ENCODE assay signal across 28 cellular contexts in the genomic region with DNA sequence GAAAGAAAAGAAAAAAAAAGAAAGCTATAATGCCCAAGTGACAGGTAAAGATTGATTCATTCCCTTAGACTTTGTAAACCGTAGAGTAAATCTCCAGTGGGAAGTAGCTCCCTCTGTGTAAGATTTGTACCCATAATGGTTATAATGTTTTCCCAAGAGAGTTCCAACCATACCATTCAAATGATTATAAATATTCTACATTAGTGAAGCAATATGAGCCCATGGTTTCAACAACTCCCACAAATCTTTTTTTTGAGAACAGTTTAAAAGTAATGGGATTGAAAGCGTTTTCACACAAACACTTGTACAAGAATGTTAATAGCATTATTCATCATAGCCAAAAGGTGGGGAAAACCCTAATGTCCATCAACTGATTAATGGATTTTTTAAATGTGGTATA. TPM values are rescaled to one million over a fixed set of nuclear protein-coding genes. Genes with fewer than 3 reads are reported as not detected.
DNase-seq lines count a peak whose midpoint lies in the region; FAIRE-seq and TF ChIP-seq lines count a peak whose summit lies in the region.
"Had no signal": no experiment of that assay in that cellular context is flagged by ENCODE, and none has a peak within 500 bp of the region (broad histone marks: within the 10 kb centered on the region; RNA-seq: fewer than 3 reads in every experiment).

No MANE protein-coding gene starts in this region.

- no peak for FAIRE-seq in astrocyte (lab: Jason Lieb, UNC)
- FAIRE-seq: bronchial epithelial cell had no signal

- no peak for DNase-seq in HEK293T (ENCODE audit: extremely low spot score)
- peak; percentile 79 for DNase-seq in astrocyte (ENCODE audit: low read depth)
- DNase-seq in fibroblast of lung (ENCODE audit: low read depth in 2 of 2) = peak; percentile 61 to 77
- DNase-seq in uterus = no peak
- no peak for DNase-seq in Peyer's patch
- DNase-seq in NCI-H2196 (lab: John Stamatoyannopoulos, UW; ENCODE audit: unreplicated experiment) = no peak
- no peak for DNase-seq in NCI-H2196 treated with DMSO at 0.1 percent for 48 hours (lab: John Stamatoyannopoulos, UW; ENCODE audit: unreplicated experiment)
- DNase-seq: activated B cell treated with CpG ODN at 0.5 μM for 24 hours; activated CD4-positive, alpha-beta T cell treated with anti-CD3 and anti-CD28 coated beads, Interleukin-2, amount 10 ng/mL, durations not matched to agents 7 days and 5 days; activated naive CD8-positive, alpha-beta T cell treated with anti-CD3 and anti-CD28 coated beads, Interleukin-2, amount 50 U/mL, for 24 hours; activated T-cell treated with anti-CD3 and anti-CD28 coated beads, Interleukin-2, amount 50 U/mL, for 1 hour; COR-L47; DMS79; effector memory CD8-positive, alpha-beta T cell; foreskin melanocyte; GF-D8; midbrain; naive B cell; NCI-H1436 treated with DMSO at 0.1 percent for 48 hours; NCI-H446 treated with DMSO at 0.1 percent for 48 hours; T-helper 1 cell; transverse colon had no signal

- TF ChIP-seq CTCF in astrocyte (IDR thresholded peaks at IDR 0.05; ENCODE audit: insufficient read depth, low read depth, low read length) = no peak
- no peak for TF ChIP-seq CTCF in fibroblast of lung (conservative IDR thresholded peaks at IDR 0.05 in 1 of 2, IDR thresholded peaks at IDR 0.05 in 1 of 2; ENCODE audit: low read depth in 1 of 2, low read length in 2 of 2)
- no peak for TF ChIP-seq CTCF in uterus (IDR thresholded peaks at IDR 0.05)
- TF ChIP-seq CTCF in Peyer's patch (IDR thresholded peaks at IDR 0.05) = no peak

- POLR2A ChIA-PET in HEK293T (lab: Yijun Ruan, JAX) = no interaction called here

- no peaks in the 10 kb centered on the region for H3K27me3 ChIP-seq in astrocyte (ENCODE audit: insufficient read depth, low read length)
- H3K27me3 ChIP-seq in fibroblast of lung (ENCODE audit: control insufficient read depth, insufficient read depth, low read length) = no peaks in the 10 kb centered on the region
- no peaks in the 10 kb centered on the region for H3K27me3 ChIP-seq in uterus
- no peaks in the 10 kb centered on the region for H3K27me3 ChIP-seq in Peyer's patch
- H3K27me3 ChIP-seq: transverse colon had no signal

- no peak overlapping the region for H3K4me3 Mint-ChIP-seq in astrocyte (ENCODE audit: unreplicated experiment)
- H3K4me3 Mint-ChIP-seq: activated B cell treated with CpG ODN at 0.5 μM for 24 hours; activated CD4-positive, alpha-beta T cell treated with anti-CD3 and anti-CD28 coated beads, Interleukin-2, amount 10 ng/mL, durations not matched to agents 7 days and 5 days; activated naive CD8-positive, alpha-beta T cell treated with anti-CD3 and anti-CD28 coated beads, Interleukin-2, amount 50 U/mL, for 24 hours; effector memory CD8-positive, alpha-beta T cell; IgD-negative memory B cell; naive B cell; stimulated activated memory B cell treated with anti-CD40 and anti-IgM and Interleukin-4, amounts not matched to agents 10 μg/mL and 1 μg/mL and 100 μg/mL, for 72 hours had no signal

- CTCF ChIA-PET in HEK293T (lab: Yijun Ruan, JAX) = interaction anchor here (1.0 kb wide), 1 partner anchor 18 kb away, joined by 3 read pairs; no protein-coding TSS in a partner anchor

- H3K36me3 ChIP-seq in astrocyte (ENCODE audit: insufficient read depth, low read length) (peaks cover 21% of the 10 kb centered on the region), fibroblast of lung (ENCODE audit: control insufficient read depth, insufficient read depth, low read length) (peaks cover 3% of the 10 kb centered on the region), uterus (no peaks in the 10 kb centered on the region), Peyer's patch (peaks cover 0 to 76% (median 0%) of the 10 kb centered on the region in 3 donors)

- no peak for TF ChIP-seq POLR2A in uterus (IDR thresholded peaks at IDR 0.05)
- no peak for TF ChIP-seq POLR2A in Peyer's patch (IDR thresholded peaks at IDR 0.05)

- no peaks in the 10 kb centered on the region for H3K4me1 Mint-ChIP-seq in astrocyte (ENCODE audit: low read depth, unreplicated experiment)
- H3K4me1 Mint-ChIP-seq: activated B cell treated with CpG ODN at 0.5 μM for 24 hours; activated CD4-positive, alpha-beta T cell treated with anti-CD3 and anti-CD28 coated beads, Interleukin-2, amount 10 ng/mL, durations not matched to agents 7 days and 5 days; activated naive CD8-positive, alpha-beta T cell treated with anti-CD3 and anti-CD28 coated beads, Interleukin-2, amount 50 U/mL, for 24 hours; IgD-negative memory B cell; naive B cell; stimulated activated memory B cell treated with anti-CD40 and anti-IgM and Interleukin-4, amounts not matched to agents 10 μg/mL and 1 μg/mL and 100 μg/mL, for 72 hours had no signal

- H3K9me3 ChIP-seq in astrocyte (ENCODE audit: insufficient read depth, low read depth, low read length) (no peaks in the 10 kb centered on the region), fibroblast of lung (ENCODE audit: control insufficient read depth, insufficient read depth, low read depth, low read length) (no peaks in the 10 kb centered on the region), uterus (no peaks in the 10 kb centered on the region), Peyer's patch (no peaks in the 10 kb centered on the region)
- H3K9me3 ChIP-seq: transverse colon had no signal

- H3K79me2 ChIP-seq in astrocyte (ENCODE audit: insufficient read depth, low read length) (no peaks in the 10 kb centered on the region), fibroblast of lung (ENCODE audit: control insufficient read depth, insufficient read depth, low read length) (no peaks in the 10 kb centered on the region)

- intact Hi-C loops in uterus (cut with DNase I; ENCODE audit: low total_unique reads) = no loop called here

- H3K36me3 Mint-ChIP-seq in astrocyte (ENCODE audit: low read depth, unreplicated experiment) = peaks cover 35% of the 10 kb centered on the region

- no peaks in the 10 kb centered on the region for H4K20me1 ChIP-seq in astrocyte (ENCODE audit: insufficient read depth, low read length)
- H4K20me1 ChIP-seq in fibroblast of lung (ENCODE audit: control insufficient read depth, extremely low read depth, insufficient read depth, low read length) = no peaks in the 10 kb centered on the region

- no peaks in the 10 kb centered on the region for H3K9me3 Mint-ChIP-seq in astrocyte (ENCODE audit: unreplicated experiment)
- H3K9me3 Mint-ChIP-seq: activated B cell treated with CpG ODN at 0.5 μM for 24 hours; activated CD4-positive, alpha-beta T cell treated with anti-CD3 and anti-CD28 coated beads, Interleukin-2, amount 10 ng/mL, durations not matched to agents 7 days and 5 days; activated naive CD8-positive, alpha-beta T cell treated with anti-CD3 and anti-CD28 coated beads, Interleukin-2, amount 50 U/mL, for 24 hours; effector memory CD8-positive, alpha-beta T cell; IgD-negative memory B cell; naive B cell; stimulated activated memory B cell treated with anti-CD40 and anti-IgM and Interleukin-4, amounts not matched to agents 10 μg/mL and 1 μg/mL and 100 μg/mL, for 72 hours had no signal

- H3K4me1 ChIP-seq in astrocyte (ENCODE audit: insufficient read depth, low read length) = peaks cover 7% of the 10 kb centered on the region
- no peaks in the 10 kb centered on the region for H3K4me1 ChIP-seq in fibroblast of lung (ENCODE audit: control insufficient read depth, extremely low read depth, insufficient read depth, low read length)
- peaks cover 7 to 34% of the 10 kb centered on the region in 2 donors for H3K4me1 ChIP-seq in uterus
- H3K4me1 ChIP-seq in Peyer's patch = no peaks in the 10 kb centered on the region

- H2AFZ ChIP-seq in astrocyte (ENCODE audit: low read depth, low read length) = no peak overlapping the region
- no peak overlapping the region for H2AFZ ChIP-seq in fibroblast of lung (ENCODE audit: low read length)

- H3K27ac Mint-ChIP-seq in astrocyte (ENCODE audit: unreplicated experiment) = no peak overlapping the region
- H3K27ac Mint-ChIP-seq: activated B cell treated with CpG ODN at 0.5 μM for 24 hours; activated CD4-positive, alpha-beta T cell treated with anti-CD3 and anti-CD28 coated beads, Interleukin-2, amount 10 ng/mL, durations not matched to agents 7 days and 5 days; activated naive CD8-positive, alpha-beta T cell treated with anti-CD3 and anti-CD28 coated beads, Interleukin-2, amount 50 U/mL, for 24 hours; stimulated activated memory B cell treated with anti-CD40 and anti-IgM and Interleukin-4, amounts not matched to agents 10 μg/mL and 1 μg/mL and 100 μg/mL, for 72 hours had no signal

- no peak overlapping the region for H3K4me2 ChIP-seq in astrocyte (ENCODE audit: low read length)
- H3K4me2 ChIP-seq in fibroblast of lung (ENCODE audit: extremely low read depth, insufficient read depth, low read length) = no peak overlapping the region

- H3K9ac ChIP-seq in astrocyte (ENCODE audit: low read length) = no peak overlapping the region
- H3K9ac ChIP-seq in fibroblast of lung (ENCODE audit: insufficient read depth, low read length) = no peak overlapping the region

- H3K4me3 ChIP-seq in astrocyte (ENCODE audit: insufficient read depth, low read depth, low read length) (no peak overlapping the region), fibroblast of lung (replicated peaks in 1 of 4; ENCODE audit: control extremely low read depth in 1 of 4, insufficient read depth in 1 of 4, low read depth in 3 of 4, low read length in 4 of 4) (no peak overlapping the region), uterus (no peak overlapping the region), Peyer's patch (no peak overlapping the region)
- H3K4me3 ChIP-seq: coronary artery, transverse colon had no signal

- H3K27ac ChIP-seq in astrocyte (ENCODE audit: low read depth, low read length) = no peak overlapping the region
- H3K27ac ChIP-seq in fibroblast of lung (ENCODE audit: insufficient read depth, low read length) = no peak overlapping the region
- H3K27ac ChIP-seq in uterus = peak overlapping the region; percentile 93 to 95
- H3K27ac ChIP-seq in Peyer's patch = no peak overlapping the region
- H3K27ac ChIP-seq: C4-2B, RWPE1 had no signal

- no peaks in the 10 kb centered on the region for H3K27me3 Mint-ChIP-seq in astrocyte (ENCODE audit: low read depth, unreplicated experiment)
- H3K27me3 Mint-ChIP-seq: activated B cell treated with CpG ODN at 0.5 μM for 24 hours; activated CD4-positive, alpha-beta T cell treated with anti-CD3 and anti-CD28 coated beads, Interleukin-2, amount 10 ng/mL, durations not matched to agents 7 days and 5 days; activated naive CD8-positive, alpha-beta T cell treated with anti-CD3 and anti-CD28 coated beads, Interleukin-2, amount 50 U/mL, for 24 hours; effector memory CD8-positive, alpha-beta T cell; IgD-negative memory B cell; naive B cell; stimulated activated memory B cell treated with anti-CD40 and anti-IgM and Interleukin-4, amounts not matched to agents 10 μg/mL and 1 μg/mL and 100 μg/mL, for 72 hours had no signal

TF ChIP-seq in HEK293T, 16 proteins besides CTCF, POLR2A, EP300 and RAD21 (continues in another document):
- TF ChIP-seq L3MBTL2 (conservative IDR thresholded peaks at IDR 0.05) (no peak), CTBP1 (IDR thresholded peaks at IDR 0.05; ENCODE audit: borderline replicate concordance) (no peak)

RNA-seq across cellular contexts. Expression of a gene that starts 58.0 kb away (rescaled TPM):
- total RNA-seq in astrocyte = 29.1 and 34.4 TPM in 2 replicates
- 12.1 and 21.3 TPM in 2 replicates for total RNA-seq in fibroblast of lung
- 26.8 and 37.6 TPM in 2 replicates for polyA plus RNA-seq in fibroblast of lung
- 14.1 and 17.9 TPM in 2 replicates for polyA plus RNA-seq in fibroblast of lung (2012)
- polyA minus RNA-seq in fibroblast of lung (ENCODE audit: low replicate concordance) = 1.1 and 6.2 TPM in 2 replicates
- 10 to 100 TPM; 34.0 to 91.5 (median 58.8) TPM for total RNA-seq in uterus
- 100 to 1,000 TPM in 3 of 4 donors, 10 to 100 TPM in 1; 38.0 to 165 (median 129) TPM for total RNA-seq in Peyer's patch

Comparison
In these comparisons a context has a peak if more than half of its experiments do, and no peak if none do; other contexts are left out.
1. DNase-seq: peak in astrocyte (single experiment) and fibroblast of lung (2 of 2); none in HEK293T (single experiment), uterus (0 of 2), Peyer's patch (0 of 3), NCI-H2196 (single experiment) and NCI-H2196 treated with DMSO at 0.1 percent for 48 hours (single experiment).
2. H3K27ac ChIP-seq: peak in uterus (2 of 2); none in astrocyte (single experiment), fibroblast of lung (single experiment) and Peyer's patch (0 of 4).